ENCODE assay signal across 1 cellular context in the genomic region with DNA sequence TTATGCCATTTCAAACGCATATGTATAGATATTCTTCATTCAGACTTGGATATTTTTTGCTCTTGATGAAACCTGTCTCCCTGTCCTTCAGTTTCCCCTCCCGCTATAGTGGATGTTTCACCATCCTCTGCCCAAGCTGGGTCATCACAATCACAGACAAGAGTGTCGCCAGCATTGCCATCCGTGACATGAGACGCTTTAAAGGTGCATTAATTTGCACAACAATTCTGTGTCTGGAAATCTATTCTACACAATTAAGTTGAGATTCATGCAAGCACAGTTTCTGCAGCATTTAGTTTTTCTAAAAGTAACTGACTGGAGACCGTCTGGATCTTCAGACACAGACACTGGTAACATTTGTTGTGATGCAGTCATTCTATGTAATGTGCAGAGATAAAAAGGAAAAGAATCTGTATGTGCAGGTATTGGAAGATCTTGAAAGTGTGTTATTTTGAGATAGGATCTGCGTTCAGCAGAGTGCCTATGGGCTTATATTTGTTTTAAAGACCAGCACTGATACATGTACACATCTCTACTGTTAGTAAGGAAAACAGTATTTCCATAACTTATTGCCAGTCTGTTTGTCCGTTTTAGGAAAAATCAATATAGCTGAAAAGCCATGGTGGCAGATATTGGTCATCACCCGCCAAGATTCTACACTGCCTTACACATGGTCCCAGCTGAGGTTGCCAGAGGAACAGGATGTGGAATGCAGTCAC.
TF ChIP-seq lines count a peak whose summit lies in the region.

No MANE protein-coding gene starts in this region.

TF ChIP-seq in GM23338, 12 proteins besides CTCF, POLR2A, EP300 and RAD21:
- TF ChIP-seq EZH2 (IDR thresholded peaks at IDR 0.05; ENCODE audit: low read depth, unreplicated experiment), result peak; percentile 77
